In the genomic region with DNA sequence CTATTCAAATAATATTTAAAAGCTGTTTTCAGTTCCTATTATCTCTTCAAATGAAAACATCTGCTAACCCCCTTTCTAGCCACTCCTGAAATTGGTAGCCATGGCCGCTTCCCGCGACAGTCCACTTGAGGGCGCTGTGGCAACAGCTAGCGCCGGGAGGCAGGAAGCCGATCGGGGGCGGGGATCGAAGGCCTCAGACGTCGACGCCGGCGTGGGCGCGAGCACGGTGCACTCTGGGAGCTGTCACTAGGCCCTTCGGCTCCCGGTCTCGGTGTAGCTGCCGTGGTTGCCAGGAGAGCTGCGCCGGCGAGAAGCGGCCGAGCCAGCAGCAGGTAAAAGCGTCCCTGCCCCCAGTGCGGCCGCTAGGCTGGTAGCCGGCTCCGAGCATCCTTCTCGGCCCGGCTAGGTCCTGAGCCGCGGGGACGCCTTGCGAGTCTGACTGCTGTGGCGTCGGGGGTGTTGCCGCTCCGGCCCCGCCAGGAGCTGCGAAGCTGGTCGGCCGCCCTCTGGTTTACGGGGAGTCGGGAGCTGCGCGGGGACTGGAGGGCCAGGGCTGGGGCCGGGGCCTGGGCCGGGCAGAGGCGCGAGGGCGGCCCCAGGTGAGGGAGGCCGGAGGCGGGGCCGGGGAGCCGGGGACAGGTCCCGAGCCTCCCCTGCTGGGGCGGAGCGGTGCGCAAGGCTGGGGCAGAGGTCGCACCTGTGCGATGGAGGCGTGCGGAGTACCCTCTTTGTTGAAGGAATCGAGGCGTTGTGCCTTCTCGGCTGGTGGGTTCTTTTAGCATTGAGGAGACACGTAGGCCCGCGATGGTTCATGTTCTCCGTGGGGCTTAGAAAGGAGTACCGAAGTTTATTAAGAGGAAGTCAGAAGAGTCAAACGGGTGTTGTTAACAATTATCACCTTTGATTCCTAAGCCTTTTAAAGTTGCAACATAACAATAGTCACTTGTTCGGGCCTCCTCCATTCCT, we compare ENCODE assay signal across 1 cellular context.
A peak's percentile ranks its signal among the peaks of the same experiment; 100 is the strongest.
TF ChIP-seq lines count a peak whose summit lies in the region.

TSS of gene DOP1A (plus strand) at position 224 of the 966 bp plus-strand sequence. CDS start 29,307 bp downstream, outside the sequence.

TF ChIP-seq in HepG2, 621 proteins besides CTCF, POLR2A, EP300 and RAD21 (continued from another document and continues in another):
- TF ChIP-seq, protein P1, sequence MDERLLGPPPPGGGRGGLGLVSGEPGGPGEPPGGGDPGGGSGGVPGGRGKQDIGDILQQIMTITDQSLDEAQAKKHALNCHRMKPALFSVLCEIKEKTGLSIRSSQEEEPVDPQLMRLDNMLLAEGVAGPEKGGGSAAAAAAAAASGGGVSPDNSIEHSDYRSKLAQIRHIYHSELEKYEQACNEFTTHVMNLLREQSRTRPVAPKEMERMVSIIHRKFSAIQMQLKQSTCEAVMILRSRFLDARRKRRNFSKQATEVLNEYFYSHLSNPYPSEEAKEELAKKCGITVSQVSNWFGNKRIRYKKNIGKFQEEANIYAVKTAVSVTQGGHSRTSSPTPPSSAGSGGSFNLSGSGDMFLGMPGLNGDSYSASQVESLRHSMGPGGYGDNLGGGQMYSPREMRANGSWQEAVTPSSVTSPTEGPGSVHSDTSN (CRISPR knock-in tag; IDR thresholded peaks at IDR 0.05), result no peak
- TF ChIP-seq ZIK1 (CRISPR knock-in tag; IDR thresholded peaks at IDR 0.05; ENCODE audit: borderline replicate concordance, low read depth) (no peak), ZNF383 (CRISPR knock-in tag; IDR thresholded peaks at IDR 0.05; ENCODE audit: borderline replicate concordance) (no peak), CHD2 (IDR thresholded peaks at IDR 0.05; ENCODE audit: low read depth, low read length) (no peak), ZNF83 (CRISPR knock-in tag; IDR thresholded peaks at IDR 0.05; ENCODE audit: borderline replicate concordance) (0 out of 2 replicates have a peak, but pooled peaks have one; percentile 15), TBX2 (CRISPR knock-in tag; IDR thresholded peaks at IDR 0.05; ENCODE audit: borderline replicate concordance) (peak; percentile 78), GATAD1 (CRISPR knock-in tag; IDR thresholded peaks at IDR 0.05) (peak; percentile 88), CEBPB (IDR thresholded peaks at IDR 0.05; ENCODE audit: borderline replicate concordance, low read depth, low read length) (no peak; the same call in 1 of the 2 replicates), ELF1 (CRISPR knock-in tag; IDR thresholded peaks at IDR 0.05) (peak; percentile 82), SOX13 (IDR thresholded peaks at IDR 0.05) (no peak), SOX13 (CRISPR knock-in tag; conservative IDR thresholded peaks at IDR 0.05 in 1 of 2, IDR thresholded peaks at IDR 0.05 in 1 of 2) (peak in 1 of 2 experiments; percentile 37; a peak in 1 of 4 replicates), KDM5A (IDR thresholded peaks at IDR 0.05; ENCODE audit: borderline replicate concordance, low read length) (peak; percentile 63; the same call in 1 of the 2 replicates), TRIM24 (CRISPR knock-in tag; IDR thresholded peaks at IDR 0.05) (no peak), HDAC1 (CRISPR knock-in tag; IDR thresholded peaks at IDR 0.05) (peak; percentile 94), ZKSCAN8 (CRISPR knock-in tag; IDR thresholded peaks at IDR 0.05; ENCODE audit: borderline replicate concordance) (0 out of 2 replicates have a peak, but pooled peaks have one; percentile 44), ZNF773 (CRISPR knock-in tag; IDR thresholded peaks at IDR 0.05; ENCODE audit: borderline replicate concordance) (peak; percentile 70; the same call in 1 of the 2 replicates), ZMAT3 (CRISPR knock-in tag; conservative IDR thresholded peaks at IDR 0.05) (0 out of 2 replicates have a peak, but pooled peaks have one; percentile 36), ZNF768 (CRISPR knock-in tag; IDR thresholded peaks at IDR 0.05) (peak; percentile 63; the same call in 1 of the 2 replicates), ZEB1 (IDR thresholded peaks at IDR 0.05; ENCODE audit: insufficient replicate concordance, low read depth) (peak; percentile 37), HNRNPLL (IDR thresholded peaks at IDR 0.05; ENCODE audit: low read depth, low read length, poor library complexity, severe bottlenecking) (peak; percentile 95), SNAI1 (CRISPR knock-in tag; IDR thresholded peaks at IDR 0.05; ENCODE audit: borderline replicate concordance) (0 out of 2 replicates have a peak, but pooled peaks have one; percentile 67), SOX5 (CRISPR knock-in tag; IDR thresholded peaks at IDR 0.05; ENCODE audit: borderline replicate concordance) (peak; percentile 52; the same call in 1 of the 2 replicates), ZNF143 (CRISPR knock-in tag; IDR thresholded peaks at IDR 0.05) (peak; percentile 90), ZNF225 (CRISPR knock-in tag; IDR thresholded peaks at IDR 0.05) (peak; percentile 65; the same call in 1 of the 2 replicates), ZFP37 (CRISPR knock-in tag; IDR thresholded peaks at IDR 0.05; ENCODE audit: borderline replicate concordance) (peak; percentile 67), CHCHD3 (CRISPR knock-in tag; IDR thresholded peaks at IDR 0.05) (0 out of 2 replicates have a peak, but pooled peaks have one; percentile 61), ZNF572 (CRISPR knock-in tag; IDR thresholded peaks at IDR 0.05) (0 out of 2 replicates have a peak, but pooled peaks have one; percentile 79), MED1 (CRISPR knock-in tag; IDR thresholded peaks at IDR 0.05) (peak; percentile 58), PLSCR1 (CRISPR knock-in tag; IDR thresholded peaks at IDR 0.05; ENCODE audit: borderline replicate concordance) (no peak), RXRB (CRISPR knock-in tag; IDR thresholded peaks at IDR 0.05; ENCODE audit: borderline replicate concordance) (peak; percentile 30; the same call in 1 of the 2 replicates)
- TF ChIP-seq, protein P2, sequence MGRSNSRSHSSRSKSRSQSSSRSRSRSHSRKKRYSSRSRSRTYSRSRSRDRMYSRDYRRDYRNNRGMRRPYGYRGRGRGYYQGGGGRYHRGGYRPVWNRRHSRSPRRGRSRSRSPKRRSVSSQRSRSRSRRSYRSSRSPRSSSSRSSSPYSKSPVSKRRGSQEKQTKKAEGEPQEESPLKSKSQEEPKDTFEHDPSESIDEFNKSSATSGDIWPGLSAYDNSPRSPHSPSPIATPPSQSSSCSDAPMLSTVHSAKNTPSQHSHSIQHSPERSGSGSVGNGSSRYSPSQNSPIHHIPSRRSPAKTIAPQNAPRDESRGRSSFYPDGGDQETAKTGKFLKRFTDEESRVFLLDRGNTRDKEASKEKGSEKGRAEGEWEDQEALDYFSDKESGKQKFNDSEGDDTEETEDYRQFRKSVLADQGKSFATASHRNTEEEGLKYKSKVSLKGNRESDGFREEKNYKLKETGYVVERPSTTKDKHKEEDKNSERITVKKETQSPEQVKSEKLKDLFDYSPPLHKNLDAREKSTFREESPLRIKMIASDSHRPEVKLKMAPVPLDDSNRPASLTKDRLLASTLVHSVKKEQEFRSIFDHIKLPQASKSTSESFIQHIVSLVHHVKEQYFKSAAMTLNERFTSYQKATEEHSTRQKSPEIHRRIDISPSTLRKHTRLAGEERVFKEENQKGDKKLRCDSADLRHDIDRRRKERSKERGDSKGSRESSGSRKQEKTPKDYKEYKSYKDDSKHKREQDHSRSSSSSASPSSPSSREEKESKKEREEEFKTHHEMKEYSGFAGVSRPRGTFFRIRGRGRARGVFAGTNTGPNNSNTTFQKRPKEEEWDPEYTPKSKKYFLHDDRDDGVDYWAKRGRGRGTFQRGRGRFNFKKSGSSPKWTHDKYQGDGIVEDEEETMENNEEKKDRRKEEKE (IDR thresholded peaks at IDR 0.05), result no peak
- TF ChIP-seq, protein P3, sequence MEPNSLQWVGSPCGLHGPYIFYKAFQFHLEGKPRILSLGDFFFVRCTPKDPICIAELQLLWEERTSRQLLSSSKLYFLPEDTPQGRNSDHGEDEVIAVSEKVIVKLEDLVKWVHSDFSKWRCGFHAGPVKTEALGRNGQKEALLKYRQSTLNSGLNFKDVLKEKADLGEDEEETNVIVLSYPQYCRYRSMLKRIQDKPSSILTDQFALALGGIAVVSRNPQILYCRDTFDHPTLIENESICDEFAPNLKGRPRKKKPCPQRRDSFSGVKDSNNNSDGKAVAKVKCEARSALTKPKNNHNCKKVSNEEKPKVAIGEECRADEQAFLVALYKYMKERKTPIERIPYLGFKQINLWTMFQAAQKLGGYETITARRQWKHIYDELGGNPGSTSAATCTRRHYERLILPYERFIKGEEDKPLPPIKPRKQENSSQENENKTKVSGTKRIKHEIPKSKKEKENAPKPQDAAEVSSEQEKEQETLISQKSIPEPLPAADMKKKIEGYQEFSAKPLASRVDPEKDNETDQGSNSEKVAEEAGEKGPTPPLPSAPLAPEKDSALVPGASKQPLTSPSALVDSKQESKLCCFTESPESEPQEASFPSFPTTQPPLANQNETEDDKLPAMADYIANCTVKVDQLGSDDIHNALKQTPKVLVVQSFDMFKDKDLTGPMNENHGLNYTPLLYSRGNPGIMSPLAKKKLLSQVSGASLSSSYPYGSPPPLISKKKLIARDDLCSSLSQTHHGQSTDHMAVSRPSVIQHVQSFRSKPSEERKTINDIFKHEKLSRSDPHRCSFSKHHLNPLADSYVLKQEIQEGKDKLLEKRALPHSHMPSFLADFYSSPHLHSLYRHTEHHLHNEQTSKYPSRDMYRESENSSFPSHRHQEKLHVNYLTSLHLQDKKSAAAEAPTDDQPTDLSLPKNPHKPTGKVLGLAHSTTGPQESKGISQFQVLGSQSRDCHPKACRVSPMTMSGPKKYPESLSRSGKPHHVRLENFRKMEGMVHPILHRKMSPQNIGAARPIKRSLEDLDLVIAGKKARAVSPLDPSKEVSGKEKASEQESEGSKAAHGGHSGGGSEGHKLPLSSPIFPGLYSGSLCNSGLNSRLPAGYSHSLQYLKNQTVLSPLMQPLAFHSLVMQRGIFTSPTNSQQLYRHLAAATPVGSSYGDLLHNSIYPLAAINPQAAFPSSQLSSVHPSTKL (CRISPR knock-in tag; IDR thresholded peaks at IDR 0.05), result peak; percentile 66
- TF ChIP-seq, protein P4, sequence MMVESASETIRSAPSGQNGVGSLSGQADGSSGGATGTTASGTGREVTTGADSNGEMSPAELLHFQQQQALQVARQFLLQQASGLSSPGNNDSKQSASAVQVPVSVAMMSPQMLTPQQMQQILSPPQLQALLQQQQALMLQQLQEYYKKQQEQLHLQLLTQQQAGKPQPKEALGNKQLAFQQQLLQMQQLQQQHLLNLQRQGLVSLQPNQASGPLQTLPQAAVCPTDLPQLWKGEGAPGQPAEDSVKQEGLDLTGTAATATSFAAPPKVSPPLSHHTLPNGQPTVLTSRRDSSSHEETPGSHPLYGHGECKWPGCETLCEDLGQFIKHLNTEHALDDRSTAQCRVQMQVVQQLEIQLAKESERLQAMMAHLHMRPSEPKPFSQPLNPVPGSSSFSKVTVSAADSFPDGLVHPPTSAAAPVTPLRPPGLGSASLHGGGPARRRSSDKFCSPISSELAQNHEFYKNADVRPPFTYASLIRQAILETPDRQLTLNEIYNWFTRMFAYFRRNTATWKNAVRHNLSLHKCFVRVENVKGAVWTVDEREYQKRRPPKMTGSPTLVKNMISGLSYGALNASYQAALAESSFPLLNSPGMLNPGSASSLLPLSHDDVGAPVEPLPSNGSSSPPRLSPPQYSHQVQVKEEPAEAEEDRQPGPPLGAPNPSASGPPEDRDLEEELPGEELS (CRISPR knock-in tag; IDR thresholded peaks at IDR 0.05), result no peak
- TF ChIP-seq, protein P5, sequence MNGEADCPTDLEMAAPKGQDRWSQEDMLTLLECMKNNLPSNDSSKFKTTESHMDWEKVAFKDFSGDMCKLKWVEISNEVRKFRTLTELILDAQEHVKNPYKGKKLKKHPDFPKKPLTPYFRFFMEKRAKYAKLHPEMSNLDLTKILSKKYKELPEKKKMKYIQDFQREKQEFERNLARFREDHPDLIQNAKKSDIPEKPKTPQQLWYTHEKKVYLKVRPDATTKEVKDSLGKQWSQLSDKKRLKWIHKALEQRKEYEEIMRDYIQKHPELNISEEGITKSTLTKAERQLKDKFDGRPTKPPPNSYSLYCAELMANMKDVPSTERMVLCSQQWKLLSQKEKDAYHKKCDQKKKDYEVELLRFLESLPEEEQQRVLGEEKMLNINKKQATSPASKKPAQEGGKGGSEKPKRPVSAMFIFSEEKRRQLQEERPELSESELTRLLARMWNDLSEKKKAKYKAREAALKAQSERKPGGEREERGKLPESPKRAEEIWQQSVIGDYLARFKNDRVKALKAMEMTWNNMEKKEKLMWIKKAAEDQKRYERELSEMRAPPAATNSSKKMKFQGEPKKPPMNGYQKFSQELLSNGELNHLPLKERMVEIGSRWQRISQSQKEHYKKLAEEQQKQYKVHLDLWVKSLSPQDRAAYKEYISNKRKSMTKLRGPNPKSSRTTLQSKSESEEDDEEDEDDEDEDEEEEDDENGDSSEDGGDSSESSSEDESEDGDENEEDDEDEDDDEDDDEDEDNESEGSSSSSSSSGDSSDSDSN (CRISPR knock-in tag; IDR thresholded peaks at IDR 0.05), result peak; percentile 97
